ENCODE assay signal across 10 cellular contexts in genomic region chr1:95953005-95953404, GRCh38.
DNase-seq lines count a peak whose midpoint lies in the region; TF ChIP-seq lines count a peak whose summit lies in the region.
"Had no signal": no experiment of that assay in that cellular context is flagged by ENCODE, and none has a peak within 500 bp of the region (broad histone marks: within the 10 kb centered on the region; RNA-seq: fewer than 3 reads in every experiment).

No MANE protein-coding gene starts in this region.

- peaks cover 0 to 11% (median 3%) of the 10 kb centered on the region in 8 donors for H3K9me3 Mint-ChIP-seq in CD4-positive, alpha-beta memory T cell

- intact Hi-C loops in CD4-positive, alpha-beta memory T cell (cut with micrococcal nuclease), result no loop called here

- no peaks in the 10 kb centered on the region for H4K20me1 ChIP-seq in smooth muscle cell (ENCODE audit: low read depth)

- no peaks in the 10 kb centered on the region for H3K9me3 ChIP-seq in smooth muscle cell (replicated peaks; ENCODE audit: low read depth)
- H3K9me3 ChIP-seq in CD4-positive, alpha-beta memory T cell (ENCODE audit: control insufficient read depth in 1 of 2, low read length in 2 of 2), result no peaks in the 10 kb centered on the region

- H3K4me3 ChIP-seq in smooth muscle cell, result no peak overlapping the region
- H3K4me3 ChIP-seq in CD4-positive, alpha-beta memory T cell (ENCODE audit: low read length in 2 of 2), result no peak overlapping the region

- no peak overlapping the region for H3K4me3 Mint-ChIP-seq in CD4-positive, alpha-beta memory T cell
- H3K4me3 Mint-ChIP-seq: activated naive CD8-positive, alpha-beta T cell had no signal

- H3K27me3 Mint-ChIP-seq in CD4-positive, alpha-beta memory T cell, result no peaks in the 10 kb centered on the region

- H3K9ac ChIP-seq in smooth muscle cell (ENCODE audit: low read depth), result no peak overlapping the region

- H3K79me2 ChIP-seq in smooth muscle cell (ENCODE audit: low read depth), result no peaks in the 10 kb centered on the region

- DNase-seq in NCI-H524 (lab: John Stamatoyannopoulos, UW), result peak; percentile 9 to 40
- no peak for DNase-seq in NCI-H524 treated with DMSO at 0.1 percent for 48 hours (lab: John Stamatoyannopoulos, UW)
- peak; percentile 49 for DNase-seq in NCI-H774 (lab: John Stamatoyannopoulos, UW)
- peak; percentile 50 for DNase-seq in fibroblast of peridontal ligament (ENCODE audit: extremely low read depth)
- DNase-seq in smooth muscle cell (lab: John Stamatoyannopoulos, UW; ENCODE audit: unreplicated experiment), result no peak
- DNase-seq in CD4-positive, alpha-beta memory T cell, result no peak
- no peak for DNase-seq in NCI-H2196 treated with DMSO at 0.1 percent for 48 hours (lab: John Stamatoyannopoulos, UW; ENCODE audit: unreplicated experiment)
- DNase-seq in activated naive CD4-positive, alpha-beta T cell treated with Interleukin-2 at 50 U/mL for 16 hours, result no peak
- DNase-seq: SIG-M5 had no signal

- H3K4me1 ChIP-seq in smooth muscle cell (ENCODE audit: low read depth), result no peaks in the 10 kb centered on the region
- H3K4me1 ChIP-seq in CD4-positive, alpha-beta memory T cell (ENCODE audit: insufficient read depth, low read length), result no peaks in the 10 kb centered on the region

- no peak overlapping the region for H3K27ac Mint-ChIP-seq in CD4-positive, alpha-beta memory T cell
- H3K27ac Mint-ChIP-seq: activated naive CD8-positive, alpha-beta T cell had no signal

- no peak overlapping the region for H2AFZ ChIP-seq in smooth muscle cell (ENCODE audit: low read depth)

- 48% methylated on average over 4 of the region's 4 CpGs for WGBS in smooth muscle cell (ENCODE audit: low lambda C conversion rate)

- TF ChIP-seq CTCF in smooth muscle cell (IDR thresholded peaks at IDR 0.05; ENCODE audit: borderline replicate concordance, insufficient read depth, poor library complexity, severe bottlenecking), result peak; percentile 29

- no peaks in the 10 kb centered on the region for H3K36me3 ChIP-seq in smooth muscle cell (ENCODE audit: low read depth)
- no peaks in the 10 kb centered on the region for H3K36me3 ChIP-seq in CD4-positive, alpha-beta memory T cell (ENCODE audit: insufficient read depth, low read length)

- H3K36me3 Mint-ChIP-seq in CD4-positive, alpha-beta memory T cell, result no peaks in the 10 kb centered on the region
- H3K36me3 Mint-ChIP-seq: activated naive CD8-positive, alpha-beta T cell had no signal

- no peak overlapping the region for H3K27ac ChIP-seq in smooth muscle cell (ENCODE audit: low read depth)
- H3K27ac ChIP-seq in CD4-positive, alpha-beta memory T cell (ENCODE audit: low read depth, low read length), result no peak overlapping the region

- no peak overlapping the region for H3K4me2 ChIP-seq in smooth muscle cell

- no peaks in the 10 kb centered on the region for H3F3A ChIP-seq in smooth muscle cell (ENCODE audit: low read depth)

- CTCF ChIA-PET in CD4-positive, alpha-beta memory T cell (lab: Charles Lee; ENCODE audit: partially characterized antibody), result no interaction called here

- H3K27me3 ChIP-seq in smooth muscle cell (ENCODE audit: low read depth), result no peaks in the 10 kb centered on the region
- H3K27me3 ChIP-seq in CD4-positive, alpha-beta memory T cell (ENCODE audit: insufficient read depth, low read length), result no peaks in the 10 kb centered on the region

- POLR2A ChIA-PET in CD4-positive, alpha-beta memory T cell (lab: Charles Lee; ENCODE audit: partially characterized antibody), result no interaction called here

- no peaks in the 10 kb centered on the region for H3K4me1 Mint-ChIP-seq in CD4-positive, alpha-beta memory T cell

Comparison
In these comparisons a context has a peak if more than half of its experiments do, and no peak if none do; other contexts are left out.
1. DNase-seq: peak in NCI-H524 (2 of 2), NCI-H774 (single experiment) and fibroblast of peridontal ligament (single experiment); none in NCI-H524 treated with DMSO at 0.1 percent for 48 hours (single experiment), smooth muscle cell (single experiment), CD4-positive, alpha-beta memory T cell (0 of 5), NCI-H2196 treated with DMSO at 0.1 percent for 48 hours (single experiment) and activated naive CD4-positive, alpha-beta T cell treated with Interleukin-2 at 50 U/mL for 16 hours (single experiment).